Comparison of ENCODE assay signal across 31 cellular contexts in genomic region chr14:74543771-74544170, GRCh38.
"Had no signal": no experiment of that assay in that cellular context is flagged by ENCODE, and none has a peak within 500 bp of the region (broad histone marks: within the 10 kb centered on the region; RNA-seq: fewer than 3 reads in every experiment).

No MANE protein-coding gene starts in this region.

- ATAC-seq: activated CD4-positive, CD25-positive, alpha-beta regulatory T cell treated with anti-CD3 and anti-CD28 coated beads, Interleukin-2, amount 50 U/mL, for 24 hours; activated CD8-positive, alpha-beta T cell treated with anti-CD3 and anti-CD28 coated beads for 36 hours; activated T-cell treated with anti-CD3 and anti-CD28 coated beads, Interleukin-2, amount 50 U/mL, for 4 hours; activated T-helper 17 cell treated with anti-CD3 and anti-CD28 coated beads, Interleukin-2, amount 50 U/mL, for 72 hours; body of pancreas; effector memory CD8-positive, alpha-beta T cell; foreskin keratinocyte; gastrocnemius medialis; T-cell had no signal

- H3K4me3 Mint-ChIP-seq: activated B cell treated with CpG ODN at 0.5 μM for 24 hours; activated CD8-positive, alpha-beta T cell treated with anti-CD3 and anti-CD28 coated beads for 36 hours; activated naive CD8-positive, alpha-beta T cell; activated T-cell treated with anti-CD3 and anti-CD28 coated beads, Interleukin-2, amount 50 U/mL, for 4 hours; activated T-helper 17 cell treated with anti-CD3 and anti-CD28 coated beads, Interleukin-2, amount 50 U/mL, for 72 hours; effector memory CD8-positive, alpha-beta T cell; T-cell; T-helper 1 cell treated with Interleukin-12 subunit alpha and Interleukin-12 subunit beta and Interleukin-4 antibody, amounts not matched to agents 30 μg/mL and 1 μg/mL, for 36 hours; T-helper 2 cell treated with Interferon-gamma antibody and Interleukin-4, amounts not matched to agents 5 μg/mL and 100 μg/mL, for 36 hours had no signal

- H3K27ac ChIP-seq: body of pancreas, esophagus muscularis mucosa, foreskin keratinocyte, gastrocnemius medialis, WERI-Rb-1 had no signal

- H3K36me3 ChIP-seq: esophagus muscularis mucosa, gastrocnemius medialis, WERI-Rb-1 had no signal

- H3K4me1 ChIP-seq: body of pancreas, foreskin keratinocyte had no signal

- H3K27me3 Mint-ChIP-seq: activated CD8-positive, alpha-beta T cell treated with anti-CD3 and anti-CD28 coated beads for 36 hours; activated naive CD8-positive, alpha-beta T cell; activated T-helper 17 cell treated with anti-CD3 and anti-CD28 coated beads, Interleukin-2, amount 50 U/mL, for 72 hours had no signal

- H3K36me3 Mint-ChIP-seq: activated naive CD8-positive, alpha-beta T cell; T-cell had no signal

- H3K4me3 ChIP-seq: body of pancreas, esophagus muscularis mucosa, gastrocnemius medialis had no signal

- H3K9me3 Mint-ChIP-seq: activated B cell treated with CpG ODN at 0.5 μM for 24 hours; activated CD8-positive, alpha-beta T cell treated with anti-CD3 and anti-CD28 coated beads for 36 hours; activated T-cell treated with anti-CD3 and anti-CD28 coated beads, Interleukin-2, amount 50 U/mL, for 4 hours; activated T-helper 17 cell treated with anti-CD3 and anti-CD28 coated beads, Interleukin-2, amount 50 U/mL, for 72 hours; effector memory CD8-positive, alpha-beta T cell; T-cell; T-helper 1 cell treated with Interleukin-12 subunit alpha and Interleukin-12 subunit beta and Interleukin-4 antibody, amounts not matched to agents 30 μg/mL and 1 μg/mL, for 36 hours; T-helper 2 cell treated with Interferon-gamma antibody and Interleukin-4, amounts not matched to agents 5 μg/mL and 100 μg/mL, for 36 hours had no signal

- H3K27me3 ChIP-seq: body of pancreas, esophagus muscularis mucosa, foreskin keratinocyte, gastrocnemius medialis had no signal

- DNase-seq: activated B cell treated with CpG ODN at 0.5 μM for 24 hours; activated CD4-positive, alpha-beta T cell treated with anti-CD3 and anti-CD28 coated beads for 48 hours; activated CD4-positive, alpha-beta T cell treated with anti-CD3 and anti-CD28 coated beads, Interleukin-2, amount 50 U/mL, for 1 hour; activated CD4-positive, alpha-beta T cell treated with anti-CD3 and anti-CD28 coated beads, Interleukin-2, amount 50 U/mL, for 48 hours; activated CD8-positive, alpha-beta memory T cell treated with anti-CD3 and anti-CD28 coated beads for 24 hours; activated CD8-positive, alpha-beta T cell treated with anti-CD3 and anti-CD28 coated beads for 36 hours; activated effector memory CD4-positive, alpha-beta T cell treated with Interleukin-2 at 50 U/mL for 16 hours; activated gamma-delta T cell treated with Interleukin-2 at 50 U/mL for 16 hours; activated naive CD4-positive, alpha-beta T cell treated with anti-CD3 and anti-CD28 coated beads, Interleukin-2, amount 50 U/mL, for 16 hours; activated naive CD4-positive, alpha-beta T cell treated with Interleukin-2 at 50 U/mL for 16 hours; activated T-cell treated with anti-CD3 and anti-CD28 coated beads, Interleukin-2, amount 50 U/mL, for 4 hours; amniotic stem cell; anterior cingulate cortex; body of pancreas; caudate nucleus; cortex of kidney; dermis blood vessel endothelial cell; effector CD4-positive, alpha-beta T cell; effector memory CD8-positive, alpha-beta T cell; erythroblast; foreskin keratinocyte; gastrocnemius medialis; T-cell; T1000; WERI-Rb-1 had no signal

- H3K9me3 ChIP-seq: body of pancreas, esophagus muscularis mucosa, gastrocnemius medialis had no signal

- H3K27ac Mint-ChIP-seq: activated B cell treated with CpG ODN at 0.5 μM for 24 hours; activated CD8-positive, alpha-beta T cell treated with anti-CD3 and anti-CD28 coated beads for 36 hours; activated naive CD8-positive, alpha-beta T cell; activated T-helper 17 cell treated with anti-CD3 and anti-CD28 coated beads, Interleukin-2, amount 50 U/mL, for 72 hours; effector memory CD8-positive, alpha-beta T cell; T-cell; T-helper 1 cell treated with Interleukin-12 subunit alpha and Interleukin-12 subunit beta and Interleukin-4 antibody, amounts not matched to agents 30 μg/mL and 1 μg/mL, for 36 hours; T-helper 2 cell treated with Interferon-gamma antibody and Interleukin-4, amounts not matched to agents 5 μg/mL and 100 μg/mL, for 36 hours had no signal

- H3K4me1 Mint-ChIP-seq: activated B cell treated with CpG ODN at 0.5 μM for 24 hours; activated T-helper 17 cell treated with anti-CD3 and anti-CD28 coated beads, Interleukin-2, amount 50 U/mL, for 72 hours; T-cell had no signal
